In genomic region chr15:100593431-100593830, GRCh38 we compare ENCODE assay signal across 20 cellular contexts. TPM values are rescaled to one million over a fixed set of nuclear protein-coding genes. Genes with fewer than 3 reads are reported as not detected.
DNase-seq lines count a peak whose midpoint lies in the region; ATAC-seq, FAIRE-seq and TF ChIP-seq lines count a peak whose summit lies in the region.
"Had no signal": no experiment of that assay in that cellular context is flagged by ENCODE, and none has a peak within 500 bp of the region (broad histone marks: within the 10 kb centered on the region; RNA-seq: fewer than 3 reads in every experiment).

No MANE protein-coding gene starts in this region.

- no peaks in the 10 kb centered on the region for H3K27me3 ChIP-seq in CD8-positive, alpha-beta memory T cell (ENCODE audit: insufficient read depth, low read length, poor library complexity, severe bottlenecking)
- H3K27me3 ChIP-seq in gastrocnemius medialis: no peaks in the 10 kb centered on the region

- peaks cover 66% of the 10 kb centered on the region for H3K4me1 Mint-ChIP-seq in activated T-cell treated with anti-CD3 and anti-CD28 coated beads, Interleukin-2, amount 50 U/mL, for 72 hours (ENCODE audit: low read depth)
- peaks cover 64 to 85% (median 73%) of the 10 kb centered on the region in 3 donors for H3K4me1 Mint-ChIP-seq in CD8-positive, alpha-beta memory T cell
- peaks cover 64% of the 10 kb centered on the region for H3K4me1 Mint-ChIP-seq in activated CD8-positive, alpha-beta T cell treated with anti-CD3 and anti-CD28 coated beads, Interleukin-2, amount 10 ng/mL, durations not matched to agents 7 days and 5 days (ENCODE audit: low read depth)
- H3K4me1 Mint-ChIP-seq in central memory CD8-positive, alpha-beta T cell: peaks cover 52% of the 10 kb centered on the region

- peak overlapping the region; percentile 43 to 49 for H3K4me3 Mint-ChIP-seq in activated T-cell treated with anti-CD3 and anti-CD28 coated beads, Interleukin-2, amount 50 U/mL, for 72 hours
- H3K4me3 Mint-ChIP-seq in CD8-positive, alpha-beta memory T cell: peak overlapping the region in 1 of 7 donors; percentile 15
- H3K4me3 Mint-ChIP-seq in activated CD8-positive, alpha-beta T cell treated with anti-CD3 and anti-CD28 coated beads, Interleukin-2, amount 10 ng/mL, durations not matched to agents 7 days and 5 days: no peak overlapping the region
- no peak overlapping the region for H3K4me3 Mint-ChIP-seq in central memory CD8-positive, alpha-beta T cell

- no peak for FAIRE-seq in GM12892 (lab: Jason Lieb, UNC)
- FAIRE-seq: G401.6, H54, RCC 7860 had no signal

- H3K36me3 ChIP-seq in CD8-positive, alpha-beta memory T cell (ENCODE audit: insufficient read depth, low read length): no peaks in the 10 kb centered on the region
- no peaks in the 10 kb centered on the region for H3K36me3 ChIP-seq in gastrocnemius medialis

- TF ChIP-seq POLR2A in gastrocnemius medialis (IDR thresholded peaks at IDR 0.05) (no peak), GM12892 (IDR thresholded peaks at IDR 0.05; ENCODE audit: low read depth, low read length) (no peak)

- intact Hi-C loops in gastrocnemius medialis (cut with DNase I; ENCODE audit: low total_unique reads): no loop called here

- H3K4me3 ChIP-seq in CD8-positive, alpha-beta memory T cell (ENCODE audit: low read length): no peak overlapping the region
- no peak overlapping the region for H3K4me3 ChIP-seq in gastrocnemius medialis

- H3K27ac ChIP-seq in CD8-positive, alpha-beta memory T cell (ENCODE audit: low read depth, low read length): no peak overlapping the region
- no peak overlapping the region for H3K27ac ChIP-seq in gastrocnemius medialis
- H3K27ac ChIP-seq: C4-2B had no signal

- H3K27me3 Mint-ChIP-seq in activated T-cell treated with anti-CD3 and anti-CD28 coated beads, Interleukin-2, amount 50 U/mL, for 72 hours (ENCODE audit: low read depth): no peaks in the 10 kb centered on the region
- no peaks in the 10 kb centered on the region for H3K27me3 Mint-ChIP-seq in CD8-positive, alpha-beta memory T cell
- H3K27me3 Mint-ChIP-seq in activated CD8-positive, alpha-beta T cell treated with anti-CD3 and anti-CD28 coated beads, Interleukin-2, amount 10 ng/mL, durations not matched to agents 7 days and 5 days (ENCODE audit: low read depth): no peaks in the 10 kb centered on the region
- no peaks in the 10 kb centered on the region for H3K27me3 Mint-ChIP-seq in central memory CD8-positive, alpha-beta T cell

- H3K4me1 ChIP-seq in CD8-positive, alpha-beta memory T cell (ENCODE audit: insufficient read depth, low read length): peaks cover 69% of the 10 kb centered on the region
- H3K4me1 ChIP-seq in gastrocnemius medialis: peaks cover 0 to 3% of the 10 kb centered on the region in 2 donors
- H3K4me1 ChIP-seq: Caco-2 had no signal

- H3K36me3 Mint-ChIP-seq in activated T-cell treated with anti-CD3 and anti-CD28 coated beads, Interleukin-2, amount 50 U/mL, for 72 hours (ENCODE audit: insufficient read depth in 2 of 2): peaks cover 18 to 36% of the 10 kb centered on the region in 2 donors
- H3K36me3 Mint-ChIP-seq in CD8-positive, alpha-beta memory T cell: peaks cover 6 to 17% (median 9%) of the 10 kb centered on the region in 3 donors
- peaks cover 67% of the 10 kb centered on the region for H3K36me3 Mint-ChIP-seq in activated CD8-positive, alpha-beta T cell treated with anti-CD3 and anti-CD28 coated beads, Interleukin-2, amount 10 ng/mL, durations not matched to agents 7 days and 5 days (ENCODE audit: low read depth)
- H3K36me3 Mint-ChIP-seq in central memory CD8-positive, alpha-beta T cell (ENCODE audit: insufficient read depth): peaks cover 5% of the 10 kb centered on the region

- TF ChIP-seq CTCF in gastrocnemius medialis (IDR thresholded peaks at IDR 0.05 in 4 of 5, conservative IDR thresholded peaks at IDR 0.05 in 1 of 5): no peak

- H3K9me3 Mint-ChIP-seq in activated T-cell treated with anti-CD3 and anti-CD28 coated beads, Interleukin-2, amount 50 U/mL, for 72 hours: peaks cover 0 to 6% of the 10 kb centered on the region in 2 donors
- H3K9me3 Mint-ChIP-seq in CD8-positive, alpha-beta memory T cell: peaks cover 0 to 3% (median 0%) of the 10 kb centered on the region in 5 donors
- peaks cover 31% of the 10 kb centered on the region for H3K9me3 Mint-ChIP-seq in activated CD8-positive, alpha-beta T cell treated with anti-CD3 and anti-CD28 coated beads, Interleukin-2, amount 10 ng/mL, durations not matched to agents 7 days and 5 days (ENCODE audit: insufficient read depth)
- no peaks in the 10 kb centered on the region for H3K9me3 Mint-ChIP-seq in central memory CD8-positive, alpha-beta T cell

- no peak for DNase-seq in activated T-cell treated with anti-CD3 and anti-CD28 coated beads, Interleukin-2, amount 50 U/mL, for 72 hours
- DNase-seq in activated T-cell treated with anti-CD3 and anti-CD28 coated beads for 4 hours: no peak
- DNase-seq in CD8-positive, alpha-beta memory T cell: no peak
- DNase-seq in activated CD8-positive, alpha-beta T cell treated with anti-CD3 and anti-CD28 coated beads, Interleukin-2, amount 10 ng/mL, durations not matched to agents 7 days and 5 days: no peak
- DNase-seq in central memory CD8-positive, alpha-beta T cell (ENCODE audit: low spot score in 2 of 2): no peak
- DNase-seq in gastrocnemius medialis: no peak
- no peak for DNase-seq in GM12892 (ENCODE audit: insufficient read length)
- DNase-seq: AML-193, Caco-2, KG1, NCI-H1105 treated with DMSO at 0.1 percent for 48 hours, NCI-H1694, NCI-H2081 treated with DMSO at 0.1 percent for 48 hours, NCI-H510A, NCI-H748 treated with DMSO at 0.1 percent for 48 hours had no signal

- peaks cover 5% of the 10 kb centered on the region for H3K9me3 ChIP-seq in CD8-positive, alpha-beta memory T cell (ENCODE audit: low read length)
- no peaks in the 10 kb centered on the region for H3K9me3 ChIP-seq in gastrocnemius medialis

- peak overlapping the region; percentile 74 for H3K27ac Mint-ChIP-seq in activated T-cell treated with anti-CD3 and anti-CD28 coated beads, Interleukin-2, amount 50 U/mL, for 72 hours
- H3K27ac Mint-ChIP-seq in CD8-positive, alpha-beta memory T cell: peak overlapping the region; percentile 23 to 90 (median 61)
- H3K27ac Mint-ChIP-seq in activated CD8-positive, alpha-beta T cell treated with anti-CD3 and anti-CD28 coated beads, Interleukin-2, amount 10 ng/mL, durations not matched to agents 7 days and 5 days: peak overlapping the region; percentile 69
- peak overlapping the region; percentile 35 for H3K27ac Mint-ChIP-seq in central memory CD8-positive, alpha-beta T cell (ENCODE audit: low read depth)

- in situ Hi-C loops in gastrocnemius medialis (cut with MboI; ENCODE audit: low sequenced_read_pairs in 4 of 4): no loop called here

- POLR2A ChIA-PET in CD8-positive, alpha-beta memory T cell (lab: Charles Lee): no interaction called here
- POLR2A ChIA-PET in activated CD8-positive, alpha-beta T cell treated with anti-CD3 and anti-CD28 coated beads, Interleukin-2, amount 10 ng/mL, durations not matched to agents 7 days and 5 days (lab: Charles Lee): no interaction called here

- ATAC-seq in activated T-cell treated with anti-CD3 and anti-CD28 coated beads, Interleukin-2, amount 50 U/mL, for 72 hours (replicated peaks in 1 of 2): no peak
- ATAC-seq in activated CD8-positive, alpha-beta T cell treated with anti-CD3 and anti-CD28 coated beads, Interleukin-2, amount 10 ng/mL, durations not matched to agents 7 days and 5 days: no peak
- ATAC-seq in central memory CD8-positive, alpha-beta T cell (replicated peaks; ENCODE audit: extremely low read depth, poor library complexity, severe bottlenecking): no peak
- no peak for ATAC-seq in gastrocnemius medialis
- ATAC-seq: Right ventricle myocardium inferior had no signal

- CTCF ChIA-PET in CD8-positive, alpha-beta memory T cell (lab: Charles Lee): interaction anchor here (0.6 kb wide), 1 partner anchor 687 kb away, joined by 4 read pairs; no protein-coding TSS in a partner anchor
- CTCF ChIA-PET in activated CD8-positive, alpha-beta T cell treated with anti-CD3 and anti-CD28 coated beads, Interleukin-2, amount 10 ng/mL, durations not matched to agents 7 days and 5 days (lab: Charles Lee): interaction anchor here (1.1 to 1.7 kb wide), 3 partner anchors 21 to 255 kb away, joined by 3 to 7 read pairs (median 6); no protein-coding TSS in a partner anchor

RNA-seq across cellular contexts. Expression of gene LINS1, which starts 8.6 kb away (rescaled TPM):
- total RNA-seq in activated T-cell treated with anti-CD3 and anti-CD28 coated beads, Interleukin-2, amount 50 U/mL, for 72 hours: 10 to 100 TPM; 41.6 to 51.2 TPM
- total RNA-seq in CD8-positive, alpha-beta memory T cell: 10 to 100 TPM; 29.6 to 31.0 TPM
- polyA plus RNA-seq in CD8-positive, alpha-beta memory T cell: 46.1 TPM
- 10 to 100 TPM; 40.9 to 45.3 TPM for total RNA-seq in activated CD8-positive, alpha-beta T cell treated with anti-CD3 and anti-CD28 coated beads, Interleukin-2, amount 10 ng/mL, durations not matched to agents 7 days and 5 days
- total RNA-seq in gastrocnemius medialis: 10 to 100 TPM in 2 of 4 donors, 1 to 10 TPM in 2; 3.2 to 11.9 (median 10.3) TPM
- polyA plus RNA-seq in GM12892 (2012; ENCODE audit: missing spikeins): 15.0 TPM

RNA-seq across cellular contexts. Expression of gene ASB7, which starts 9.0 kb away (rescaled TPM):
- 10 to 100 TPM; 35.7 TPM for total RNA-seq in activated T-cell treated with anti-CD3 and anti-CD28 coated beads, Interleukin-2, amount 50 U/mL, for 72 hours
- total RNA-seq in CD8-positive, alpha-beta memory T cell: 10 to 100 TPM; 14.9 to 16.0 TPM
- 11.2 TPM for polyA plus RNA-seq in CD8-positive, alpha-beta memory T cell
- 10 to 100 TPM; 17.7 to 18.5 TPM for total RNA-seq in activated CD8-positive, alpha-beta T cell treated with anti-CD3 and anti-CD28 coated beads, Interleukin-2, amount 10 ng/mL, durations not matched to agents 7 days and 5 days
- 10 to 100 TPM in 1 of 4 donors, 1 to 10 TPM in 3; 5.1 to 10.3 (median 6.3) TPM for total RNA-seq in gastrocnemius medialis
- 6.8 TPM for polyA plus RNA-seq in GM12892 (2012; ENCODE audit: missing spikeins)

Comparison
In these comparisons a context has a peak if more than half of its experiments do, and no peak if none do; other contexts are left out.
1. H3K4me3 Mint-ChIP-seq: peak in activated T-cell treated with anti-CD3 and anti-CD28 coated beads, Interleukin-2, amount 50 U/mL, for 72 hours (2 of 2); none in activated CD8-positive, alpha-beta T cell treated with anti-CD3 and anti-CD28 coated beads, Interleukin-2, amount 10 ng/mL, durations not matched to agents 7 days and 5 days (single experiment) and central memory CD8-positive, alpha-beta T cell (single experiment).
2. Peak in every context shown above with its lines, with median percentiles within 50 percentile points of each other: H3K27ac Mint-ChIP-seq.